Comparison of ENCODE assay signal across 9 cellular contexts in the genomic region with DNA sequence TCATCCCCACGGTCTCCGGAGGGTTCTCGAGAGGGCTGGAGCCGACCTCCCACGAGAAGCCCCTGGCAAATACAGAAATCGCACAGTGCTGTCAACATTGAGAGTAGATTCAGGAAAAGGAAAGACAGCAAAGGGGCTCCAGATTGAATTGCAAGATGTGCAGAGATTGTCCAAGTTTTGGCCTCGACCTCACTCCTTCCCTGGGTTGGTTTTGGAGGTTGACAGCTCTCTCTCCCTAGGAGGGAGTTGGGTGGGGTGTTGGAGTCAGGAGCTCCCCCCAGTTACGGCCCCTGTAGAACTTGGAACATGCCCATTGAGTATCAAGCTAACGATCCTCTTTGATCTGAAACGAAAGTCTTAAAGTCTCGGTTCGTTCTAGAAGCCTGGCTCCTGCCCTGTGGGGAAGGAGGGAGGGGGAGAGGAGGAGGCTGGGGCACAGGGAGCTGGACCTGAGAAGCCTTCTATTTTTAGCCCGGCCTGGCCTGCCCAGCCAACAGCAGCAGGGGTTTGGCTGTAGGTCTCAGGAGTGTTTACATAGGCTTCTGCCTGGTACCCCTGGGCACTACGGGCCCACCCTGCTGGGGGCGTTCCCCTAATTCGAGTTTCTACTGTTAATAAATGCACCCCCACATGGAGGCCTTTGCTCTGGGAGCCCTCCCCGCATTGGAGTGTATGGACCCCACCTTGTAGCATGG. TPM values are rescaled to one million over a fixed set of nuclear protein-coding genes. Genes with fewer than 3 reads are reported as not detected.
DNase-seq lines count a peak whose midpoint lies in the region; ATAC-seq and TF ChIP-seq lines count a peak whose summit lies in the region.
"Had no signal": no experiment of that assay in that cellular context is flagged by ENCODE, and none has a peak within 500 bp of the region (broad histone marks: within the 10 kb centered on the region; RNA-seq: fewer than 3 reads in every experiment).

No MANE protein-coding gene starts in this region.

- H3K4me1 ChIP-seq in heart left ventricle (peaks cover 0 to 40% (median 8%) of the 10 kb centered on the region in 12 donors), ovary (ENCODE audit: insufficient read depth) (peaks cover 5% of the 10 kb centered on the region)

- H3K4me3 ChIP-seq in heart left ventricle (peak overlapping the region; percentile 36 to 70 (median 57)), ovary (peak overlapping the region; percentile 25)

- H3K27ac ChIP-seq in heart left ventricle: peak overlapping the region; percentile 71 to 96 (median 87)
- H3K27ac ChIP-seq in ovary: peak overlapping the region in 1 of 2 donors; percentile 64

- H3K27me3 ChIP-seq in heart left ventricle (peaks cover 0 to 17% (median 0%) of the 10 kb centered on the region in 9 donors), ovary (no peaks in the 10 kb centered on the region)

- TF ChIP-seq EP300 in ovary (IDR thresholded peaks at IDR 0.05): no peak

- H3K36me3 ChIP-seq in heart left ventricle (no peaks in the 10 kb centered on the region), ovary (no peaks in the 10 kb centered on the region)

- intact Hi-C loops in heart left ventricle (cut with DNase I): loop anchor here in 6 of 10 donors (2.0 to 10.0 kb wide), 5 partner anchors 46 to 103 kb away; no protein-coding TSS in a partner anchor
- intact Hi-C loops in ovary (cut with DNase I): no loop called here

- TF ChIP-seq CTCF in heart left ventricle (IDR thresholded peaks at IDR 0.05) (no peak), ovary (IDR thresholded peaks at IDR 0.05) (no peak)

- ATAC-seq in heart left ventricle (peak; percentile 86 to 94 (median 94)), HG03457 (IDR thresholded peaks at IDR 0.05; ENCODE audit: unreplicated experiment) (no peak)

- TF ChIP-seq POLR2A in heart left ventricle (IDR thresholded peaks at IDR 0.05) (no peak), ovary (IDR thresholded peaks at IDR 0.05) (no peak)

- WGBS in heart left ventricle, 4 donors: 4 to 10% (median 9%) methylated on average over 17 of the region's 17 CpGs
- WGBS in ovary, 3 donors: 7 to 9% (median 9%) methylated on average over 17 of the region's 17 CpGs

- DNase-seq in C1 segment of cervical spinal cord (lab: John Stamatoyannopoulos, UW) (peak in 9 of 14 donors; percentile 40 to 70 (median 56)), T1000 (lab: John Stamatoyannopoulos, UW) (peak; percentile 23), heart left ventricle (peak; percentile 68 to 85 (median 71)), ovary (peak in 4 of 5 donors; percentile 35 to 76 (median 64)), putamen (ENCODE audit: low spot score) (no peak), dermis blood vessel endothelial cell (no peak)
- DNase-seq in activated effector memory CD4-positive, alpha-beta T cell treated with Interleukin-2 at 50 U/mL for 16 hours: no peak

- H3K9me3 ChIP-seq in heart left ventricle: no peaks in the 10 kb centered on the region
- no peaks in the 10 kb centered on the region for H3K9me3 ChIP-seq in ovary

RNA-seq across cellular contexts. Expression of gene KY, which starts 0.7 kb away (rescaled TPM):
- total RNA-seq in heart left ventricle (10 to 100 TPM in 3 of 9 donors, 1 to 10 TPM in 6; 5.7 to 22.5 (median 8.7) TPM), ovary (1 to 10 TPM in 4 of 7 donors, under 1 TPM in 3; 0.48 to 5.2 (median 1.3) TPM), dermis blood vessel endothelial cell (not detected in 2 replicates)
- polyA plus RNA-seq in heart left ventricle (1 to 10 TPM; 1.4 to 2.6 TPM), ovary (under 1 TPM; 0.34 to 0.87 TPM)
- polyA plus RNA-seq: liver had no signal

Comparison
In these comparisons a context has a peak if more than half of its experiments do, and no peak if none do; other contexts are left out.
1. DNase-seq: peak in C1 segment of cervical spinal cord (9 of 14), T1000 (single experiment), heart left ventricle (5 of 5) and ovary (4 of 5); none in putamen (single experiment), dermis blood vessel endothelial cell (single experiment) and activated effector memory CD4-positive, alpha-beta T cell treated with Interleukin-2 at 50 U/mL for 16 hours (single experiment).
2. intact Hi-C loops: an anchor here in heart left ventricle (2.0 to 10.0 kb wide); none called in ovary.